ENCODE assay signal across 17 cellular contexts in genomic region chr20:50436052-50436656, GRCh38.
A peak's percentile ranks its signal among the peaks of the same experiment; 100 is the strongest.
DNase-seq lines count a peak whose midpoint lies in the region; ATAC-seq, FAIRE-seq and TF ChIP-seq lines count a peak whose summit lies in the region.
"Had no signal": no experiment of that assay in that cellular context is flagged by ENCODE, and none has a peak within 500 bp of the region (broad histone marks: within the 10 kb centered on the region; RNA-seq: fewer than 3 reads in every experiment).

No MANE protein-coding gene starts in this region.

- H3K9me3 ChIP-seq in HepG2 (ENCODE audit: low read length) (no peaks in the 10 kb centered on the region), right lobe of liver (no peaks in the 10 kb centered on the region), neural progenitor cell (ENCODE audit: low read depth) (no peaks in the 10 kb centered on the region)

- CTCF ChIA-PET in HepG2 (lab: Yijun Ruan, JAX; ENCODE audit: low intra/inter-chr PET ratio, low total read pairs): no interaction called here
- CTCF ChIA-PET in activated CD4-positive, alpha-beta memory T cell treated with anti-CD3 and anti-CD28 coated beads for 36 hours (lab: Charles Lee): no interaction called here

- WGBS in HepG2 (ENCODE audit: low lambda C conversion rate): 50% methylated on average over 6 of the region's 6 CpGs
- 31% methylated on average over 3 of the region's 6 CpGs for WGBS in right lobe of liver (ENCODE audit: insufficient coverage, low coverage, low lambda C conversion rate, missing lambda C conversion rate)

- no peak overlapping the region for H3K4me3 Mint-ChIP-seq in dendritic cell treated with granulocyte-macrophage colony-stimulating factor and Interleukin-4, amounts not matched to agents 40 ng/mL and 50 ng/mL, for 4 days
- H3K4me3 Mint-ChIP-seq in neural progenitor cell: no peak overlapping the region
- H3K4me3 Mint-ChIP-seq in activated CD4-positive, alpha-beta memory T cell treated with anti-CD3 and anti-CD28 coated beads for 36 hours: no peak overlapping the region
- H3K4me3 Mint-ChIP-seq: CD14-positive monocyte, IgD-negative memory B cell had no signal

- H3K4me1 Mint-ChIP-seq in dendritic cell treated with granulocyte-macrophage colony-stimulating factor and Interleukin-4, amounts not matched to agents 40 ng/mL and 50 ng/mL, for 4 days (ENCODE audit: low read depth): peaks cover 50% of the 10 kb centered on the region
- peaks cover 13% of the 10 kb centered on the region for H3K4me1 Mint-ChIP-seq in neural progenitor cell
- H3K4me1 Mint-ChIP-seq in activated CD4-positive, alpha-beta memory T cell treated with anti-CD3 and anti-CD28 coated beads for 36 hours (ENCODE audit: low read depth): peaks cover 23% of the 10 kb centered on the region
- H3K4me1 Mint-ChIP-seq: IgD-negative memory B cell had no signal

- no peak for ATAC-seq in HepG2
- ATAC-seq in right lobe of liver: no peak
- no peak for ATAC-seq in stimulated activated naive CD8-positive, alpha-beta T cell treated with anti-CD3 and anti-CD28 coated beads, Interleukin-15, Interleukin-2, amounts not matched to agents 100 U/mL and 50 U/mL, for 24 hours

- intact Hi-C loops in HepG2 (cut with micrococcal nuclease; ENCODE audit: unreplicated experiment): no loop called here
- intact Hi-C loops in right lobe of liver (cut with DNase I): no loop called here
- intact Hi-C loops in dendritic cell treated with granulocyte-macrophage colony-stimulating factor and Interleukin-4, amounts not matched to agents 40 ng/mL and 50 ng/mL, for 4 days (cut with micrococcal nuclease): no loop called here
- intact Hi-C loops in activated CD4-positive, alpha-beta memory T cell treated with anti-CD3 and anti-CD28 coated beads for 36 hours (cut with micrococcal nuclease): no loop called here

- H3K4me2 ChIP-seq in HepG2 (ENCODE audit: low read depth, low read length) (peak overlapping the region; percentile 8; the same call in 1 of the 2 replicates), neural progenitor cell (no peak overlapping the region)

- no peak overlapping the region for H2AFZ ChIP-seq in HepG2 (ENCODE audit: low read length)
- H2AFZ ChIP-seq in neural progenitor cell (replicated peaks): no peak overlapping the region

- H3K4me3 ChIP-seq in HepG2 (replicated peaks in 1 of 3; ENCODE audit: insufficient read depth in 1 of 3, low read depth in 2 of 3, low read length in 3 of 3) (no peak overlapping the region), right lobe of liver (no peak overlapping the region), neural progenitor cell (no peak overlapping the region)

- no peaks in the 10 kb centered on the region for H3K79me2 ChIP-seq in HepG2 (ENCODE audit: insufficient read depth, low read length)
- no peaks in the 10 kb centered on the region for H3K79me2 ChIP-seq in neural progenitor cell (ENCODE audit: low read depth)

- POLR2A ChIA-PET in HepG2 (lab: Yijun Ruan, JAX): interaction anchor here (1.7 to 4.3 kb wide), 2 partner anchors 14 to 36 kb away, joined by 7 to 29 read pairs; no protein-coding TSS in a partner anchor
- POLR2A ChIA-PET in activated CD4-positive, alpha-beta memory T cell treated with anti-CD3 and anti-CD28 coated beads for 36 hours (lab: Charles Lee): no interaction called here

- H3K27me3 ChIP-seq in HepG2 (ENCODE audit: control insufficient read depth in 1 of 2, insufficient read depth in 2 of 2, low read length in 2 of 2): no peaks in the 10 kb centered on the region; a peak in 1 of 5 replicates
- H3K27me3 ChIP-seq in right lobe of liver: no peaks in the 10 kb centered on the region
- H3K27me3 ChIP-seq in neural progenitor cell: no peaks in the 10 kb centered on the region

- no peaks in the 10 kb centered on the region for H3K36me3 Mint-ChIP-seq in dendritic cell treated with granulocyte-macrophage colony-stimulating factor and Interleukin-4, amounts not matched to agents 40 ng/mL and 50 ng/mL, for 4 days (ENCODE audit: low read depth)
- H3K36me3 Mint-ChIP-seq in neural progenitor cell: no peaks in the 10 kb centered on the region
- H3K36me3 Mint-ChIP-seq in activated CD4-positive, alpha-beta memory T cell treated with anti-CD3 and anti-CD28 coated beads for 36 hours: no peaks in the 10 kb centered on the region
- H3K36me3 Mint-ChIP-seq: CD14-positive monocyte had no signal

- H4K20me1 ChIP-seq in HepG2 (ENCODE audit: insufficient read depth, low read length) (no peaks in the 10 kb centered on the region), neural progenitor cell (ENCODE audit: low read depth) (no peaks in the 10 kb centered on the region)

- H3K4me1 ChIP-seq in HepG2 (ENCODE audit: insufficient read depth, low read length) (peaks cover 95% of the 10 kb centered on the region), right lobe of liver (peaks cover 0 to 10% (median 0%) of the 10 kb centered on the region in 4 donors), neural progenitor cell (no peaks in the 10 kb centered on the region)

- no peak for TF ChIP-seq RAD21 in HepG2 (CRISPR knock-in tag; IDR thresholded peaks at IDR 0.05)

- DNase-seq in HepG2 (ENCODE audit: low spot score) (no peak), right lobe of liver (no peak), neural progenitor cell (ENCODE audit: low spot score) (no peak), NCI-H2081 (lab: John Stamatoyannopoulos, UW) (no peak), A172 (ENCODE audit: low spot score) (no peak)
- no peak for DNase-seq in stimulated activated naive CD8-positive, alpha-beta T cell treated with anti-CD3 and anti-CD28 coated beads, Interleukin-15, Interleukin-2, amounts not matched to agents 100 U/mL and 50 U/mL, for 24 hours
- no peak for DNase-seq in activated CD4-positive, alpha-beta memory T cell treated with anti-CD3 and anti-CD28 coated beads for 36 hours
- DNase-seq: 8988T, COR-L47, H7, NCI-H1436 treated with DMSO at 0.1 percent for 48 hours, NCI-H226, NCI-H69, SHP77 treated with DMSO at 0.1 percent for 48 hours had no signal

- FAIRE-seq in HepG2 (lab: Jason Lieb, UNC): no peak

- no TSS peak for BruUV-seq in HepG2 (replicated peaks; lab: Mats Ljungman, UMichigan)

- no peak overlapping the region for H3K27ac ChIP-seq in HepG2 (ENCODE audit: extremely low read length, insufficient read depth, low read length)
- H3K27ac ChIP-seq in right lobe of liver: no peak overlapping the region
- H3K27ac ChIP-seq in neural progenitor cell: no peak overlapping the region

- H3K36me3 ChIP-seq in HepG2 (replicated peaks in 1 of 2; ENCODE audit: control insufficient read depth in 1 of 2, insufficient read depth in 2 of 2, low read length in 2 of 2) (no peaks in the 10 kb centered on the region), right lobe of liver (no peaks in the 10 kb centered on the region), neural progenitor cell (no peaks in the 10 kb centered on the region)

- no peak for TF ChIP-seq EP300 in HepG2 (IDR thresholded peaks at IDR 0.05; ENCODE audit: low read depth in 2 of 2, low read length in 2 of 2)
- TF ChIP-seq EP300 in HepG2 (CRISPR knock-in tag; IDR thresholded peaks at IDR 0.05; ENCODE audit: borderline replicate concordance): no peak; the same call in 1 of the 2 replicates

- no peaks in the 10 kb centered on the region for H3K27me3 Mint-ChIP-seq in dendritic cell treated with granulocyte-macrophage colony-stimulating factor and Interleukin-4, amounts not matched to agents 40 ng/mL and 50 ng/mL, for 4 days
- peaks cover 9% of the 10 kb centered on the region for H3K27me3 Mint-ChIP-seq in neural progenitor cell (ENCODE audit: insufficient read depth, low read depth)
- H3K27me3 Mint-ChIP-seq in activated CD4-positive, alpha-beta memory T cell treated with anti-CD3 and anti-CD28 coated beads for 36 hours: no peaks in the 10 kb centered on the region

- no peaks in the 10 kb centered on the region for H3F3A ChIP-seq in neural progenitor cell (ENCODE audit: low read depth)

- peak overlapping the region; percentile 8 for H3K27ac Mint-ChIP-seq in dendritic cell treated with granulocyte-macrophage colony-stimulating factor and Interleukin-4, amounts not matched to agents 40 ng/mL and 50 ng/mL, for 4 days
- peak overlapping the region; percentile 63 for H3K27ac Mint-ChIP-seq in neural progenitor cell
- H3K27ac Mint-ChIP-seq in activated CD4-positive, alpha-beta memory T cell treated with anti-CD3 and anti-CD28 coated beads for 36 hours: no peak overlapping the region
- H3K27ac Mint-ChIP-seq: IgD-negative memory B cell had no signal

- no peak for TF ChIP-seq CTCF in HepG2 (CRISPR knock-in tag; IDR thresholded peaks at IDR 0.05)
- no peak for TF ChIP-seq CTCF in right lobe of liver (IDR thresholded peaks at IDR 0.05)
- TF ChIP-seq CTCF in neural progenitor cell (IDR thresholded peaks at IDR 0.05): no peak

- in situ Hi-C loops in HepG2 (cut with HindIII; ENCODE audit: extremely low pct_ligation_motif_present, low pct_unique_long_range_greater_than_20kb): no loop called here

- no peaks in the 10 kb centered on the region for H3K9me3 Mint-ChIP-seq in dendritic cell treated with granulocyte-macrophage colony-stimulating factor and Interleukin-4, amounts not matched to agents 40 ng/mL and 50 ng/mL, for 4 days
- no peaks in the 10 kb centered on the region for H3K9me3 Mint-ChIP-seq in neural progenitor cell
- H3K9me3 Mint-ChIP-seq in activated CD4-positive, alpha-beta memory T cell treated with anti-CD3 and anti-CD28 coated beads for 36 hours: no peaks in the 10 kb centered on the region
- H3K9me3 Mint-ChIP-seq: IgD-negative memory B cell had no signal

- TF ChIP-seq POLR2A in HepG2 (IDR thresholded peaks at IDR 0.05; ENCODE audit: insufficient read depth in 1 of 2, low read depth in 2 of 2, low read length in 2 of 2) (no peak), right lobe of liver (IDR thresholded peaks at IDR 0.05) (no peak)

- no peak overlapping the region for H3K9ac ChIP-seq in HepG2 (ENCODE audit: insufficient read depth, low read depth, low read length)
- no peak overlapping the region for H3K9ac ChIP-seq in neural progenitor cell

TF ChIP-seq in HepG2, 621 proteins besides CTCF, POLR2A, EP300 and RAD21 (continues in another document):
- no peak for TF ChIP-seq CENPBD1 (CRISPR knock-in tag; IDR thresholded peaks at IDR 0.05; ENCODE audit: borderline replicate concordance, low read depth)
